ENCODE assay signal across 2 cellular contexts in genomic region chr1:200266871-200267270, GRCh38.
A peak's percentile ranks its signal among the peaks of the same experiment; 100 is the strongest.
TF ChIP-seq lines count a peak whose summit lies in the region.

No MANE protein-coding gene starts in this region.

TF ChIP-seq in HepG2, 621 proteins besides CTCF, POLR2A, EP300 and RAD21:
- TF ChIP-seq ZBTB39 (CRISPR knock-in tag; IDR thresholded peaks at IDR 0.05) = no peak
- peak; percentile 92 for TF ChIP-seq ZSCAN30 (CRISPR knock-in tag; IDR thresholded peaks at IDR 0.05)
TF ChIP-seq in HepG2: peak in this region for 1.

TF ChIP-seq in HEK293, 187 proteins besides CTCF, POLR2A, EP300 and RAD21 (continued from another document):
- no peak for TF ChIP-seq PATZ1 (tag by site-specific recombination; IDR thresholded peaks at IDR 0.05)
